In the genomic region with DNA sequence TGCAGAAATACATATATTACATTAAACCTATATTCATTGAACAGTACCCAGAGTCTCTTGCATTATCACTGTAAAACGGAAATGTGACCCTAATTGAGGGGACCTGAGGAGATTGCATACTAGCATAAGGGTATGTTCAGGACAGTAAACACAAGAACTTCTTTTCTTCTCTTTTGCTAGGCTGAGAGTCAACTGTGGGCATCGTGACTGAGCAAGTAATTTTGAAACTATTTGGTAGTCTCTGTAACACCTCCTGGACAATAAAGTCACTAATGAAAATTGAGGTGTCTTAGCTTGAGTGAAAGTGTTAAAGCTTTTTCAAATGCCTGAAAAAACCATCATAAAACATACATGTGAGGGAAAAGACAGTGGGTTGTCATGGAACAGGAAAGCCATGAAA, we compare ENCODE assay signal across 12 cellular contexts.
DNase-seq lines count a peak whose midpoint lies in the region; ATAC-seq and TF ChIP-seq lines count a peak whose summit lies in the region.
"Had no signal": no experiment of that assay in that cellular context is flagged by ENCODE, and none has a peak within 500 bp of the region (broad histone marks: within the 10 kb centered on the region; RNA-seq: fewer than 3 reads in every experiment).

No MANE protein-coding gene starts in this region.

- ATAC-seq in activated naive CD8-positive, alpha-beta T cell treated with anti-CD3 and anti-CD28 coated beads, Interleukin-2, amount 10 ng/mL, durations not matched to agents 7 days and 5 days (ENCODE audit: low read depth): no peak
- ATAC-seq in GM21737 (IDR thresholded peaks at IDR 0.05; ENCODE audit: unreplicated experiment) (peak; percentile 44), HG03378 (IDR thresholded peaks at IDR 0.05; ENCODE audit: unreplicated experiment) (peak; percentile 57), upper lobe of right lung (no peak)

- H3K4me3 ChIP-seq in uterus (no peak overlapping the region), upper lobe of right lung (no peak overlapping the region)
- H3K4me3 ChIP-seq: thyroid gland had no signal

- no peaks in the 10 kb centered on the region for H3K9me3 ChIP-seq in uterus
- H3K9me3 ChIP-seq in upper lobe of right lung: no peaks in the 10 kb centered on the region
- H3K9me3 ChIP-seq: thyroid gland had no signal

- peak overlapping the region; percentile 32 for H3K27ac Mint-ChIP-seq in activated naive CD8-positive, alpha-beta T cell treated with anti-CD3 and anti-CD28 coated beads, Interleukin-2, amount 10 ng/mL, durations not matched to agents 7 days and 5 days
- no peak overlapping the region for H3K27ac Mint-ChIP-seq in activated naive CD8-positive, alpha-beta T cell treated with anti-CD3 and anti-CD28 coated beads for 36 hours

- no peak for TF ChIP-seq POLR2A in uterus (IDR thresholded peaks at IDR 0.05)

- peak overlapping the region; percentile 27 to 86 for H3K27ac ChIP-seq in uterus
- H3K27ac ChIP-seq in upper lobe of right lung: no peak overlapping the region
- H3K27ac ChIP-seq: thyroid gland had no signal

- H3K36me3 ChIP-seq in uterus (no peaks in the 10 kb centered on the region), upper lobe of right lung (no peaks in the 10 kb centered on the region)
- H3K36me3 ChIP-seq: thyroid gland had no signal

- no peaks in the 10 kb centered on the region for H3K9me3 Mint-ChIP-seq in activated naive CD8-positive, alpha-beta T cell treated with anti-CD3 and anti-CD28 coated beads, Interleukin-2, amount 10 ng/mL, durations not matched to agents 7 days and 5 days
- H3K9me3 Mint-ChIP-seq in activated naive CD8-positive, alpha-beta T cell treated with anti-CD3 and anti-CD28 coated beads for 36 hours: peaks cover 1% of the 10 kb centered on the region
- H3K9me3 Mint-ChIP-seq: T-helper 1 cell treated with Interleukin-12 subunit alpha and Interleukin-12 subunit beta and Interleukin-4 antibody, amounts not matched to agents 30 μg/mL and 1 μg/mL, for 36 hours had no signal

- peaks cover 8% of the 10 kb centered on the region for H3K27me3 Mint-ChIP-seq in activated naive CD8-positive, alpha-beta T cell treated with anti-CD3 and anti-CD28 coated beads, Interleukin-2, amount 10 ng/mL, durations not matched to agents 7 days and 5 days
- no peaks in the 10 kb centered on the region for H3K27me3 Mint-ChIP-seq in activated naive CD8-positive, alpha-beta T cell treated with anti-CD3 and anti-CD28 coated beads for 36 hours

- H3K4me3 Mint-ChIP-seq in activated naive CD8-positive, alpha-beta T cell treated with anti-CD3 and anti-CD28 coated beads, Interleukin-2, amount 10 ng/mL, durations not matched to agents 7 days and 5 days: peak overlapping the region; percentile 51
- H3K4me3 Mint-ChIP-seq in activated naive CD8-positive, alpha-beta T cell treated with anti-CD3 and anti-CD28 coated beads for 36 hours: no peak overlapping the region
- H3K4me3 Mint-ChIP-seq: T-helper 1 cell treated with Interleukin-12 subunit alpha and Interleukin-12 subunit beta and Interleukin-4 antibody, amounts not matched to agents 30 μg/mL and 1 μg/mL, for 36 hours had no signal

- TF ChIP-seq CTCF in uterus (IDR thresholded peaks at IDR 0.05) (no peak), upper lobe of right lung (IDR thresholded peaks at IDR 0.05) (no peak)

- H3K4me1 ChIP-seq in uterus (no peaks in the 10 kb centered on the region), upper lobe of right lung (peaks cover 9% of the 10 kb centered on the region)
- H3K4me1 ChIP-seq: thyroid gland had no signal

- H3K27me3 ChIP-seq in uterus: no peaks in the 10 kb centered on the region
- H3K27me3 ChIP-seq in upper lobe of right lung: no peaks in the 10 kb centered on the region
- H3K27me3 ChIP-seq: thyroid gland had no signal

- POLR2A ChIA-PET in activated naive CD8-positive, alpha-beta T cell treated with anti-CD3 and anti-CD28 coated beads, Interleukin-2, amount 10 ng/mL, durations not matched to agents 7 days and 5 days (lab: Charles Lee): interaction anchor here (1.6 kb wide), 1 partner anchor 38 kb away, joined by 4 read pairs; no protein-coding TSS in a partner anchor

- H3K36me3 Mint-ChIP-seq in activated naive CD8-positive, alpha-beta T cell treated with anti-CD3 and anti-CD28 coated beads, Interleukin-2, amount 10 ng/mL, durations not matched to agents 7 days and 5 days: peaks cover 3% of the 10 kb centered on the region
- H3K36me3 Mint-ChIP-seq in activated naive CD8-positive, alpha-beta T cell treated with anti-CD3 and anti-CD28 coated beads for 36 hours: peaks cover 3% of the 10 kb centered on the region

- intact Hi-C loops in uterus (cut with DNase I; ENCODE audit: low total_unique reads) (no loop called here), upper lobe of right lung (cut with DNase I) (no loop called here)

- DNase-seq in activated naive CD8-positive, alpha-beta T cell treated with anti-CD3 and anti-CD28 coated beads, Interleukin-2, amount 10 ng/mL, durations not matched to agents 7 days and 5 days: no peak
- no peak for DNase-seq in activated naive CD8-positive, alpha-beta T cell treated with anti-CD3 and anti-CD28 coated beads for 36 hours
- DNase-seq in uterus (no peak), UCSD-AML1 (lab: John Stamatoyannopoulos, UW; ENCODE audit: unreplicated experiment) (no peak), HUDEP-2 (lab: John Stamatoyannopoulos, UW; ENCODE audit: unreplicated experiment in 76 of 76) (no peak), upper lobe of right lung (no peak)
- DNase-seq: activated T-cell treated with anti-CD3 and anti-CD28 coated beads for 4 hours; NK-92 treated with Interleukin-12 subunit alpha and Interleukin-12 subunit beta, amount 100 ng/mL, for 24 hours; thyroid gland had no signal

- H3K4me1 Mint-ChIP-seq in activated naive CD8-positive, alpha-beta T cell treated with anti-CD3 and anti-CD28 coated beads, Interleukin-2, amount 10 ng/mL, durations not matched to agents 7 days and 5 days: peaks cover 40% of the 10 kb centered on the region
- peaks cover 64% of the 10 kb centered on the region for H3K4me1 Mint-ChIP-seq in activated naive CD8-positive, alpha-beta T cell treated with anti-CD3 and anti-CD28 coated beads for 36 hours

Comparison
In these comparisons a context has a peak if more than half of its experiments do, and no peak if none do; other contexts are left out.
1. ATAC-seq: peak in GM21737 (single experiment) and HG03378 (single experiment); none in activated naive CD8-positive, alpha-beta T cell treated with anti-CD3 and anti-CD28 coated beads, Interleukin-2, amount 10 ng/mL, durations not matched to agents 7 days and 5 days (single experiment) and upper lobe of right lung (single experiment).